Comparison of ENCODE assay signal across 19 cellular contexts in genomic region chr2:156325671-156326385, GRCh38.
"Had no signal": no experiment of that assay in that cellular context is flagged by ENCODE, and none has a peak within 500 bp of the region (broad histone marks: within the 10 kb centered on the region; RNA-seq: fewer than 3 reads in every experiment).

No MANE protein-coding gene starts in this region.

- FAIRE-seq: keratinocyte had no signal

- H3K27me3 ChIP-seq: tibial artery had no signal

- H3K27ac Mint-ChIP-seq: activated T-cell treated with anti-CD3 and anti-CD28 coated beads, Interleukin-2, amount 50 U/mL, for 24 hours; nephron; stimulated activated memory B cell treated with anti-CD40 and anti-IgM and Interleukin-4, amounts not matched to agents 10 μg/mL and 1 μg/mL and 100 μg/mL, for 72 hours had no signal

- H3K27ac ChIP-seq: gastrocnemius medialis, heart left ventricle, left lung, tibial artery, vagina had no signal

- DNase-seq: activated CD4-positive, alpha-beta T cell treated with anti-CD3 and anti-CD28 coated beads, Interleukin-2, amount 50 U/mL, for 1 hour; activated gamma-delta T cell; activated T-cell treated with anti-CD3 and anti-CD28 coated beads, Interleukin-2, amount 50 U/mL, for 24 hours; cerebellar nuclear complex; effector CD8-positive, alpha-beta T cell; gastrocnemius medialis; heart left ventricle; left lung; mammary epithelial cell; nucleus accumbens; posterior cingulate gyrus; retina; stimulated activated CD4-positive, alpha-beta T cell treated with anti-CD3 and anti-CD28 coated beads, Interleukin-2, amount 100 ng/mL, for 48 hours; tibial artery had no signal

- ATAC-seq: activated naive CD4-positive, alpha-beta T cell treated with anti-CD3 and anti-CD28 coated beads, Interleukin-2, amount 50 U/mL, for 72 hours; gastrocnemius medialis; heart left ventricle; left lung; stimulated activated memory B cell treated with anti-CD40 and anti-IgM and Interleukin-4, amounts not matched to agents 10 μg/mL and 1 μg/mL and 100 μg/mL, for 72 hours had no signal

- H3K4me3 Mint-ChIP-seq: activated T-cell treated with anti-CD3 and anti-CD28 coated beads, Interleukin-2, amount 50 U/mL, for 24 hours; nephron; stimulated activated memory B cell treated with anti-CD40 and anti-IgM and Interleukin-4, amounts not matched to agents 10 μg/mL and 1 μg/mL and 100 μg/mL, for 72 hours had no signal

- H3K4me3 ChIP-seq: gastrocnemius medialis, heart left ventricle, left lung, tibial artery, vagina had no signal

- H3K9me3 ChIP-seq: gastrocnemius medialis, heart left ventricle, left lung, tibial artery, vagina had no signal

- H3K9me3 Mint-ChIP-seq: activated naive CD4-positive, alpha-beta T cell treated with anti-CD3 and anti-CD28 coated beads, Interleukin-2, amount 50 U/mL, for 72 hours; activated T-cell treated with anti-CD3 and anti-CD28 coated beads, Interleukin-2, amount 50 U/mL, for 24 hours; nephron; stimulated activated memory B cell treated with anti-CD40 and anti-IgM and Interleukin-4, amounts not matched to agents 10 μg/mL and 1 μg/mL and 100 μg/mL, for 72 hours had no signal
